Comparison of ENCODE assay signal across 23 cellular contexts in genomic region chr7:112395893-112396292, GRCh38.
"Had no signal": no experiment of that assay in that cellular context is flagged by ENCODE, and none has a peak within 500 bp of the region (broad histone marks: within the 10 kb centered on the region; RNA-seq: fewer than 3 reads in every experiment).

No MANE protein-coding gene starts in this region.

- H3K9me3 Mint-ChIP-seq: dendritic cell treated with granulocyte-macrophage colony-stimulating factor and Interleukin-4, amounts not matched to agents 40 ng/mL and 50 ng/mL, for 4 days; endodermal cell; natural killer cell; neural progenitor cell; stimulated activated effector memory CD8-positive, alpha-beta T cell treated with anti-CD3 and anti-CD28 coated beads, Interleukin-12 subunit alpha, Interleukin-12 subunit beta, amount 100 ng/mL, for 72 hours had no signal

- ATAC-seq: esophagus mucosa; gastrocnemius medialis; left ventricle myocardium superior; lower lobe of right lung; natural killer cell; sciatic nerve; stimulated activated effector memory CD8-positive, alpha-beta T cell treated with anti-CD3 and anti-CD28 coated beads, Interleukin-12 subunit alpha, Interleukin-12 subunit beta, amount 100 ng/mL, for 72 hours had no signal

- H3K36me3 Mint-ChIP-seq: natural killer cell; neural progenitor cell; stimulated activated effector memory CD8-positive, alpha-beta T cell treated with anti-CD3 and anti-CD28 coated beads, Interleukin-12 subunit alpha, Interleukin-12 subunit beta, amount 100 ng/mL, for 72 hours had no signal

- H3K9ac ChIP-seq: neural progenitor cell had no signal

- H3K27ac ChIP-seq: epithelial cell of prostate, gastrocnemius medialis, lower lobe of right lung, neural progenitor cell, prostate gland, right atrium auricular region, stomach, thyroid gland, upper lobe of left lung, uterus had no signal

- H3K4me1 ChIP-seq: neural progenitor cell, prostate gland, uterus had no signal

- H2AFZ ChIP-seq: neural progenitor cell had no signal

- H3K4me3 Mint-ChIP-seq: dendritic cell treated with granulocyte-macrophage colony-stimulating factor and Interleukin-4, amounts not matched to agents 40 ng/mL and 50 ng/mL, for 4 days; endodermal cell; natural killer cell; neural progenitor cell; stimulated activated effector memory CD8-positive, alpha-beta T cell treated with anti-CD3 and anti-CD28 coated beads, Interleukin-12 subunit alpha, Interleukin-12 subunit beta, amount 100 ng/mL, for 72 hours had no signal

- H3K27me3 ChIP-seq: gastrocnemius medialis, neural progenitor cell, right atrium auricular region, stomach, thyroid gland, upper lobe of left lung, uterus had no signal

- DNase-seq: effector CD8-positive, alpha-beta T cell; endodermal cell; foreskin fibroblast; gastrocnemius medialis; head of caudate nucleus; left ventricle myocardium superior; lower lobe of right lung; natural killer cell; stimulated activated CD4-positive, alpha-beta T cell treated with anti-CD3 and anti-CD28 coated beads, Interleukin-2, amount 100 ng/mL, for 24 hours; stimulated activated CD4-positive, alpha-beta T cell treated with anti-CD3 and anti-CD28 coated beads, Interleukin-4, amount 100 ng/mL, for 24 hours; stimulated activated naive CD4-positive, alpha-beta T cell treated with Interleukin-2 at 50 U/mL for 16 hours; stomach; thyroid gland; upper lobe of left lung; uterus had no signal

- H3K9me3 ChIP-seq: gastrocnemius medialis, lower lobe of right lung, prostate gland, right atrium auricular region, stomach, thyroid gland, upper lobe of left lung, uterus had no signal

- H3K27ac Mint-ChIP-seq: dendritic cell treated with granulocyte-macrophage colony-stimulating factor and Interleukin-4, amounts not matched to agents 40 ng/mL and 50 ng/mL, for 4 days; endodermal cell; natural killer cell; neural progenitor cell; stimulated activated effector memory CD8-positive, alpha-beta T cell treated with anti-CD3 and anti-CD28 coated beads, Interleukin-12 subunit alpha, Interleukin-12 subunit beta, amount 100 ng/mL, for 72 hours had no signal

- H3K4me2 ChIP-seq: neural progenitor cell had no signal

- H3K4me3 ChIP-seq: gastrocnemius medialis, lower lobe of right lung, neural progenitor cell, prostate gland, right atrium auricular region, stomach, thyroid gland, upper lobe of left lung, uterus had no signal

- H3K36me3 ChIP-seq: gastrocnemius medialis, lower lobe of right lung, neural progenitor cell, prostate gland, right atrium auricular region, stomach, thyroid gland, upper lobe of left lung, uterus had no signal
